20 cellular contexts compared by ENCODE assay signal in genomic region chr19:11784356-11784755, GRCh38.
"Had no signal": no experiment of that assay in that cellular context is flagged by ENCODE, and none has a peak within 500 bp of the region (broad histone marks: within the 10 kb centered on the region; RNA-seq: fewer than 3 reads in every experiment).

No MANE protein-coding gene starts in this region.

- H3K4me1 Mint-ChIP-seq: memory B cell had no signal

- H3K4me3 ChIP-seq: coronary artery, esophagus muscularis mucosa, lung had no signal

- H3K4me1 ChIP-seq: esophagus muscularis mucosa, foreskin keratinocyte, gastroesophageal sphincter, heart right ventricle, left ventricle myocardium inferior had no signal

- H3K27ac Mint-ChIP-seq: immature natural killer cell, memory B cell had no signal

- DNase-seq: dermis blood vessel endothelial cell; dorsolateral prefrontal cortex; effector CD4-positive, alpha-beta T cell; effector memory CD4-positive, alpha-beta T cell; foreskin keratinocyte; heart right ventricle; immature natural killer cell; islet precursor cell; kidney; kidney glomerular epithelial cell; left colon; left ventricle myocardium inferior; mammary epithelial cell; mesendoderm had no signal

- ATAC-seq: foreskin keratinocyte, gastroesophageal sphincter, heart right ventricle, left lobe of liver had no signal

- H3K4me3 Mint-ChIP-seq: immature natural killer cell, memory B cell had no signal

- H3K27me3 ChIP-seq: dorsolateral prefrontal cortex, esophagus muscularis mucosa, foreskin keratinocyte, gastroesophageal sphincter, heart right ventricle had no signal

- H3K27ac ChIP-seq: coronary artery, dorsolateral prefrontal cortex, esophagus muscularis mucosa, foreskin keratinocyte, gastroesophageal sphincter, heart right ventricle, left ventricle myocardium inferior had no signal

- H3K27me3 Mint-ChIP-seq: memory B cell had no signal
